8 cellular contexts compared by ENCODE assay signal in the genomic region with DNA sequence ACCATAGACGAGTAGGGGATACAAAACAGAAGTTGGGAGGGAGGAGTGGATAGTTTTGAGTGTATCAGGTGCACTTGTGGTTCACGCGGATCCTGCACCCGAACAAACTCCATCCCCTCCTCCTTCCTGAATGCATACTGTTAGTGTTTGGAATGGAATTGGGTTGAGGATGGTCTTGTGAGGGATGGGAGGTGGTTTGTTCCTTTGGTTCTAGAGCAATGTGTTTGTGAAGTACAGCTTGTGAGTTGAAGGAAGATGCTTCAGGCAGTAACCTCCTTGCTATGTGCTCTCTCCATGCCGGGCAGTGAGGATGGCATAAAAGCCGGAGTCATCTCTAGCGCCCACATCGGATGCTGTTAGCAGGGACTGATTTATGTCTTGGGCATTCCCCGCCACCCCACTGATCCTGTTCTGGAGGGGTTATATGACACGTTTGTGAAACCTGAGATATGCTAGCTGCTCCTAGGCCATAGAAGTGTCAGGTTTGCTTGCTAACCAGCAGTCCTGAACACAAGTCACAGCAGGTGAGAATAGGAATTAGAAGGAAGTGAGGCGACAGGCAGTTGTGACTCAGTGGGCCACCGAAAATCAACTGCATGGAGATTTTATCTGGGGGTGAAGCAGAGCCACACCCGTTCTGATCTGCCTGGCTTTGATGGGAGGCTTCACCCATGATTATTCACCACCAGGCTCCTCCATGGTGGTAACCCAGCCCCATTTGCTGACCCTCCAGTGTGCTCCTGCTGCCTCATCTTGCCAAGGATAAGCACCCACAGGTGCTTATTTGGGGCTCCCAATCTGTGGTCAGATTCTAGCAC. TPM values are rescaled to one million over a fixed set of nuclear protein-coding genes. Genes with fewer than 3 reads are reported as not detected.
DNase-seq lines count a peak whose midpoint lies in the region; ATAC-seq and TF ChIP-seq lines count a peak whose summit lies in the region.

No MANE protein-coding gene starts in this region.

- no peak overlapping the region for H3K9ac ChIP-seq in trophoblast cell (ENCODE audit: low read length)

- peak overlapping the region; percentile 89 for H3K18ac ChIP-seq in trophoblast cell (ENCODE audit: low read length)

- no peak for TF ChIP-seq CTCF in esophagus squamous epithelium (IDR thresholded peaks at IDR 0.05)

- H3K36me3 ChIP-seq in esophagus squamous epithelium (peaks cover 0 to 8% (median 0%) of the 10 kb centered on the region in 3 donors), trophoblast cell (ENCODE audit: control insufficient read depth in 1 of 2, insufficient read depth in 2 of 2, low read length in 2 of 2) (peaks cover 10 to 12% of the 10 kb centered on the region in 2 experiments)

- H2BK120ac ChIP-seq in trophoblast cell (ENCODE audit: insufficient read depth, low read length, poor library complexity), result no peak overlapping the region

- H4K8ac ChIP-seq in trophoblast cell (ENCODE audit: low read depth, low read length), result no peak overlapping the region

- peaks cover 43% of the 10 kb centered on the region for H3K79me2 ChIP-seq in trophoblast cell (ENCODE audit: control insufficient read depth, insufficient read depth, low read length, poor library complexity)

- WGBS in esophagus squamous epithelium, 2 donors, result 19 to 22% methylated on average over 13 of the region's 13 CpGs
- no CpG with 5 or more reads among the region's 13 CpGs for WGBS in trophoblast cell (ENCODE audit: extremely low coverage, insufficient coverage, insufficient read length)

- no peaks in the 10 kb centered on the region for H3K9me3 ChIP-seq in esophagus squamous epithelium
- H3K9me3 ChIP-seq in trophoblast cell (ENCODE audit: insufficient read depth, low read depth, low read length), result peaks cover 5% of the 10 kb centered on the region

- no peak overlapping the region for H2BK5ac ChIP-seq in trophoblast cell (ENCODE audit: low read depth, low read length, poor library complexity)

- peak overlapping the region; percentile 88 for H3K4me2 ChIP-seq in trophoblast cell (ENCODE audit: low read length)

- no peak overlapping the region for H4K12ac ChIP-seq in trophoblast cell (ENCODE audit: low read depth, low read length)

- H2BK12ac ChIP-seq in trophoblast cell (ENCODE audit: low read length), result peak overlapping the region; percentile 3

- peaks cover 49 to 88% (median 55%) of the 10 kb centered on the region in 3 donors for H3K4me1 ChIP-seq in esophagus squamous epithelium
- peaks cover 40 to 47% of the 10 kb centered on the region in 2 experiments for H3K4me1 ChIP-seq in trophoblast cell (ENCODE audit: control insufficient read depth in 1 of 2, insufficient read depth in 2 of 2, low read length in 2 of 2)

- H3K27ac ChIP-seq in esophagus squamous epithelium, result peak overlapping the region; percentile 69 to 93 (median 88)
- peak overlapping the region; percentile 35 for H3K27ac ChIP-seq in trophoblast cell (ENCODE audit: low read depth, low read length)

- no peak overlapping the region for H4K91ac ChIP-seq in trophoblast cell (ENCODE audit: low read depth, low read length)

- no peak overlapping the region for H2AK5ac ChIP-seq in trophoblast cell (ENCODE audit: low read length)

- peak overlapping the region; percentile 16 for H3K14ac ChIP-seq in trophoblast cell (ENCODE audit: low read length)

- peak overlapping the region; percentile 66 for H3K4ac ChIP-seq in trophoblast cell (ENCODE audit: low read depth, low read length)

- peak overlapping the region; percentile 55 to 89 (median 70) for H3K4me3 ChIP-seq in esophagus squamous epithelium
- peak overlapping the region; percentile 88 for H3K4me3 ChIP-seq in trophoblast cell (ENCODE audit: low read depth, low read length)

- intact Hi-C loops in esophagus squamous epithelium (cut with DNase I), result no loop called here

- peaks cover 23% of the 10 kb centered on the region for H3K79me1 ChIP-seq in trophoblast cell (ENCODE audit: low read length)

- ATAC-seq in GM19452 (IDR thresholded peaks at IDR 0.05; ENCODE audit: unreplicated experiment), result no peak

- peak; percentile 10 for DNase-seq in GF-D8 (lab: John Stamatoyannopoulos, UW)
- DNase-seq in NCI-H187 treated with DMSO at 0.1 percent for 48 hours (lab: John Stamatoyannopoulos, UW), result peak; percentile 43
- DNase-seq in activated CD8-positive, alpha-beta memory T cell treated with anti-CD3 and anti-CD28 coated beads for 48 hours (ENCODE audit: low read depth in 2 of 3, low spot score in 2 of 3), result peak in 2 of 3 experiments; percentile 28 to 50
- DNase-seq in esophagus squamous epithelium (lab: John Stamatoyannopoulos, UW), result no peak
- peak; percentile 17 to 46 for DNase-seq in trophoblast cell
- DNase-seq in retina, result no peak
- DNase-seq in NOMO-1 treated with dmso at 0.1 percent for 144 hours (lab: John Stamatoyannopoulos, UW; ENCODE audit: unreplicated experiment), result no peak

- peak in 1 of 4 donors; percentile 21 for TF ChIP-seq POLR2A in esophagus squamous epithelium (IDR thresholded peaks at IDR 0.05)

- no peaks in the 10 kb centered on the region for H3K27me3 ChIP-seq in esophagus squamous epithelium
- no peaks in the 10 kb centered on the region for H3K27me3 ChIP-seq in trophoblast cell (ENCODE audit: insufficient read depth, low read length)

- no peak overlapping the region for H3K23ac ChIP-seq in trophoblast cell (ENCODE audit: low read length)

- H2AFZ ChIP-seq in trophoblast cell (ENCODE audit: insufficient read depth, low read length, poor library complexity), result no peak overlapping the region

RNA-seq across cellular contexts. Expression of gene BCR, which starts 2.2 kb away (rescaled TPM):
- 10 to 100 TPM; 38.7 to 50.0 (median 47.5) TPM for total RNA-seq in esophagus squamous epithelium
- 49.8 and 53.0 TPM in 2 replicates for polyA plus RNA-seq in trophoblast cell (2013)

RNA-seq across cellular contexts. Expression of gene RAB36, which starts 37.2 kb away (rescaled TPM):
- total RNA-seq in esophagus squamous epithelium, result 1 to 10 TPM; 1.4 to 3.9 (median 2.3) TPM
- 0.92 and 1.1 TPM in 2 replicates for polyA plus RNA-seq in trophoblast cell (2013)

RNA-seq across cellular contexts. Expression of gene RSPH14, which starts 40.7 kb away (rescaled TPM):
- not detected for total RNA-seq in esophagus squamous epithelium
- 0.07 and 0.16 TPM in 2 replicates for polyA plus RNA-seq in trophoblast cell (2013)

Comparison
In these comparisons a context has a peak if more than half of its experiments do, and no peak if none do; other contexts are left out.
1. DNase-seq: peak in GF-D8 (single experiment), NCI-H187 treated with DMSO at 0.1 percent for 48 hours (single experiment), activated CD8-positive, alpha-beta memory T cell treated with anti-CD3 and anti-CD28 coated beads for 48 hours (2 of 3) and trophoblast cell (2 of 2); none in esophagus squamous epithelium (single experiment), retina (single experiment) and NOMO-1 treated with dmso at 0.1 percent for 144 hours (single experiment).